ENCODE assay signal across 14 cellular contexts in the genomic region with DNA sequence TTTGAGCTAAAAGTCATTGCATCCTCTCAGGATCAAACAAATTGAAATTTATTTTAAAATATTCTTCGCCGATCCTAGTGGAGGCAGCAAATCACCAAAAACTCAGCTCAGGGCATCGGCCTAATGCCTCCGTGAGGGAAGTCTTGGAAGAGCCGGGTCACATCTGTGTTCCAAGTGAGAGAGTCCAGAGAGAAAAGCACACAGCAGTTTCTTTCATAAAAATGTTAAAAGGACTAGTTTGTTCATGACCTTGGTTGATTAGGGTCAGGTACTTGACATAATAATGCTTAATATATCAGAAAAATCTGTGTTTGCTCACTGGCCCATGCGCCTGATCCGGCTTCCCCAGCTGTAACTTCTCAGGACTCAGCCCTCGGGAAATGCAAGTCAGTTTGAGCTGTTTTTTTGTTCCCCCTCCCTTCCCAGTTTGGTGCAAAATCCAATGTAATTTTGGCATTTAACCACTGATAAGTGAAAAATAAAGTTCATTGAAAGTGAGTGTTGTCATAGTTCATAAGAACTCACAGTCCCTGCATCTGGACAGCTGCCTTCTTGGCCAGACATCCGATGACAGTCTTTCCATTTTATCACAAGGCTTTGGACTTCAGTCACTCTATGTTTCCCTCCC.
A peak's percentile ranks its signal among the peaks of the same experiment; 100 is the strongest.
DNase-seq lines count a peak whose midpoint lies in the region; ATAC-seq and TF ChIP-seq lines count a peak whose summit lies in the region.
"Had no signal": no experiment of that assay in that cellular context is flagged by ENCODE, and none has a peak within 500 bp of the region (broad histone marks: within the 10 kb centered on the region; RNA-seq: fewer than 3 reads in every experiment).

No MANE protein-coding gene starts in this region.

- H3K4me3 Mint-ChIP-seq in natural killer cell, result no peak overlapping the region
- H3K4me3 Mint-ChIP-seq: activated B cell treated with CpG ODN at 0.5 μM for 24 hours; activated naive CD4-positive, alpha-beta T cell treated with anti-CD3 and anti-CD28 coated beads, Interleukin-2, amount 10 ng/mL, durations not matched to agents 7 days and 5 days; CD8-positive, alpha-beta memory T cell; naive B cell had no signal

- H3K27ac ChIP-seq in gastroesophageal sphincter (peak overlapping the region in 3 of 4 donors; percentile 34 to 70 (median 64)), osteoblast (ENCODE audit: low read depth, low read length) (no peak overlapping the region)
- H3K27ac ChIP-seq: epithelial cell of prostate had no signal

- no peaks in the 10 kb centered on the region for H3K79me2 ChIP-seq in osteoblast (ENCODE audit: insufficient read depth, low read length)

- no peaks in the 10 kb centered on the region for H4K20me1 ChIP-seq in osteoblast (ENCODE audit: insufficient read depth, low read length)

- ATAC-seq in gastroesophageal sphincter (peak; percentile 84), natural killer cell (no peak), HG02642 (IDR thresholded peaks at IDR 0.05; ENCODE audit: poor library complexity, unreplicated experiment) (no peak), GM18517 (IDR thresholded peaks at IDR 0.05; ENCODE audit: unreplicated experiment) (no peak)

- H3K4me2 ChIP-seq in osteoblast (ENCODE audit: insufficient read depth, low read length), result no peak overlapping the region

- H3K27me3 ChIP-seq in gastroesophageal sphincter (no peaks in the 10 kb centered on the region), osteoblast (ENCODE audit: insufficient read depth, low read length) (no peaks in the 10 kb centered on the region)

- no peak overlapping the region for H3K27ac Mint-ChIP-seq in natural killer cell
- H3K27ac Mint-ChIP-seq: activated B cell treated with CpG ODN at 0.5 μM for 24 hours; activated naive CD4-positive, alpha-beta T cell treated with anti-CD3 and anti-CD28 coated beads, Interleukin-2, amount 10 ng/mL, durations not matched to agents 7 days and 5 days; CD8-positive, alpha-beta memory T cell had no signal

- TF ChIP-seq EP300 in gastroesophageal sphincter (IDR thresholded peaks at IDR 0.05), result no peak

- WGBS in gastroesophageal sphincter (ENCODE audit: low coverage in 1 of 2), 2 donors, result 39 to 44% methylated on average over 8 to 9 of the region's 9 CpGs

- no peak overlapping the region for H2AFZ ChIP-seq in osteoblast (ENCODE audit: low read length)

- H3K36me3 Mint-ChIP-seq in natural killer cell, result no peaks in the 10 kb centered on the region
- H3K36me3 Mint-ChIP-seq: activated naive CD4-positive, alpha-beta T cell treated with anti-CD3 and anti-CD28 coated beads, Interleukin-2, amount 10 ng/mL, durations not matched to agents 7 days and 5 days; naive B cell had no signal

- H3K27me3 Mint-ChIP-seq in natural killer cell (ENCODE audit: low read depth in 2 of 2), result no peaks in the 10 kb centered on the region
- H3K27me3 Mint-ChIP-seq: activated naive CD4-positive, alpha-beta T cell treated with anti-CD3 and anti-CD28 coated beads, Interleukin-2, amount 10 ng/mL, durations not matched to agents 7 days and 5 days had no signal

- peaks cover 3 to 49% (median 6%) of the 10 kb centered on the region in 3 donors for H3K4me1 ChIP-seq in gastroesophageal sphincter
- H3K4me1 ChIP-seq in osteoblast (ENCODE audit: insufficient read depth, low read length), result peaks cover 29% of the 10 kb centered on the region
- H3K4me1 ChIP-seq: HAP-1 had no signal

- H3K4me3 ChIP-seq in gastroesophageal sphincter (no peak overlapping the region), osteoblast (ENCODE audit: insufficient read depth, low read length) (no peak overlapping the region)
- H3K4me3 ChIP-seq: HAP-1 had no signal

- no peaks in the 10 kb centered on the region for H3K9me3 Mint-ChIP-seq in natural killer cell
- H3K9me3 Mint-ChIP-seq: activated B cell treated with CpG ODN at 0.5 μM for 24 hours; activated naive CD4-positive, alpha-beta T cell treated with anti-CD3 and anti-CD28 coated beads, Interleukin-2, amount 10 ng/mL, durations not matched to agents 7 days and 5 days; CD8-positive, alpha-beta memory T cell; naive B cell had no signal

- intact Hi-C loops in natural killer cell (cut with micrococcal nuclease), result no loop called here

- peak in 3 of 4 experiments; percentile 32 to 58 (median 37) for TF ChIP-seq CTCF in gastroesophageal sphincter (IDR thresholded peaks at IDR 0.05)
- peak; percentile 10 for TF ChIP-seq CTCF in osteoblast (IDR thresholded peaks at IDR 0.05; ENCODE audit: extremely low read depth, low read depth, low read length)
- no peak for TF ChIP-seq CTCF in natural killer cell (IDR thresholded peaks at IDR 0.05)

- peaks cover 2 to 3% of the 10 kb centered on the region in 2 donors for H3K4me1 Mint-ChIP-seq in natural killer cell

- no peaks in the 10 kb centered on the region for H3K9me3 ChIP-seq in gastroesophageal sphincter
- no peaks in the 10 kb centered on the region for H3K9me3 ChIP-seq in osteoblast (ENCODE audit: low read depth, low read length)
- H3K9me3 ChIP-seq: HAP-1 had no signal

- H3K36me3 ChIP-seq in gastroesophageal sphincter (no peaks in the 10 kb centered on the region), osteoblast (ENCODE audit: insufficient read depth, low read length) (no peaks in the 10 kb centered on the region)
- H3K36me3 ChIP-seq: HAP-1 had no signal

- DNase-seq in AG20443 (ENCODE audit: low spot score) (peak; percentile 66), NCI-H69 (lab: John Stamatoyannopoulos, UW) (peak; percentile 43), osteoblast (ENCODE audit: insufficient read length, low spot score, missing footprints) (no peak), natural killer cell (no peak), DMS79 (lab: John Stamatoyannopoulos, UW) (no peak)
- DNase-seq: activated B cell treated with CpG ODN at 0.5 μM for 24 hours; activated naive CD4-positive, alpha-beta T cell treated with anti-CD3 and anti-CD28 coated beads, Interleukin-2, amount 10 ng/mL, durations not matched to agents 7 days and 5 days; CD8-positive, alpha-beta memory T cell; naive B cell had no signal

- no peak for TF ChIP-seq POLR2A in gastroesophageal sphincter (IDR thresholded peaks at IDR 0.05)

Comparison
In these comparisons a context has a peak if more than half of its experiments do, and no peak if none do; other contexts are left out.
1. DNase-seq: peak in AG20443 (single experiment) and NCI-H69 (single experiment); none in osteoblast (single experiment), natural killer cell (single experiment) and DMS79 (single experiment).